In genomic region chr13:83881917-83882625, GRCh38 we compare ENCODE assay signal across 10 cellular contexts. TPM values are rescaled to one million over a fixed set of nuclear protein-coding genes. Genes with fewer than 3 reads are reported as not detected.
A peak's percentile ranks its signal among the peaks of the same experiment; 100 is the strongest.
DNase-seq lines count a peak whose midpoint lies in the region; ATAC-seq, FAIRE-seq and TF ChIP-seq lines count a peak whose summit lies in the region.
"Had no signal": no experiment of that assay in that cellular context is flagged by ENCODE, and none has a peak within 500 bp of the region (broad histone marks: within the 10 kb centered on the region; RNA-seq: fewer than 3 reads in every experiment).

Gene SLITRK1, minus strand, starts transcription at chr13:83882474. Its CDS starts 967 bp downstream, at chr13:83881507.

- H3K27ac ChIP-seq in Panc1 (ENCODE audit: low read length), result no peak within 1 kb of the TSS
- no peak within 1 kb of the TSS for H3K27ac ChIP-seq in esophagus muscularis mucosa (replicated peaks in 1 of 4)

- peak within 1 kb of the TSS; percentile 82 to 87 (median 87) for H3K4me3 Mint-ChIP-seq in nephron
- H3K4me3 Mint-ChIP-seq: stimulated activated naive CD8-positive, alpha-beta T cell treated with anti-CD3 and anti-CD28 coated beads, Interleukin-15, Interleukin-2, amounts not matched to agents 100 ng/mL and 50 ng/mL, for 24 hours had no signal

- intact Hi-C loops in Panc1 (cut with micrococcal nuclease; ENCODE audit: unreplicated experiment) (no loop called here), esophagus muscularis mucosa (cut with DNase I) (no loop called here)

- H3K9me3 Mint-ChIP-seq in nephron, result no peaks in the 10 kb centered on the region
- H3K9me3 Mint-ChIP-seq: stimulated activated naive CD8-positive, alpha-beta T cell treated with anti-CD3 and anti-CD28 coated beads, Interleukin-15, Interleukin-2, amounts not matched to agents 100 ng/mL and 50 ng/mL, for 24 hours had no signal

- no peak within 1 kb of the TSS for H3K9ac ChIP-seq in endocrine pancreas (ENCODE audit: control insufficient read depth, insufficient read depth, low read length)

- H3K4me1 ChIP-seq in Panc1 (ENCODE audit: control insufficient read depth, insufficient read depth, low read length), result no peaks in the 10 kb centered on the region
- no peaks in the 10 kb centered on the region for H3K4me1 ChIP-seq in endocrine pancreas (ENCODE audit: control insufficient read depth, insufficient read depth, low read length)
- peaks cover 0 to 37% (median 30%) of the 10 kb centered on the region in 4 donors for H3K4me1 ChIP-seq in esophagus muscularis mucosa

- FAIRE-seq in H54 (lab: Jason Lieb, UNC), result no peak

- H3K36me3 ChIP-seq in Panc1 (ENCODE audit: control insufficient read depth, insufficient read depth, low read length) (no peaks in the 10 kb centered on the region), endocrine pancreas (ENCODE audit: control insufficient read depth, insufficient read depth, low read length) (no peaks in the 10 kb centered on the region), esophagus muscularis mucosa (no peaks in the 10 kb centered on the region)

- peaks cover 81% of the 10 kb centered on the region for H3K27me3 Mint-ChIP-seq in nephron (ENCODE audit: low read depth)

- ATAC-seq in Panc1 (peak; percentile 66), GM21360 (IDR thresholded peaks at IDR 0.05; ENCODE audit: unreplicated experiment) (no peak)

- H3K36me3 Mint-ChIP-seq in nephron (ENCODE audit: low read depth), result no peaks in the 10 kb centered on the region

- in situ Hi-C loops in Panc1 (cut with HindIII; ENCODE audit: low pct_unique_long_range_greater_than_20kb, low sequenced_read_pairs), result no loop called here

- POLR2A ChIA-PET in Panc1 (lab: Charles Lee), result no interaction called here

- TF ChIP-seq POLR2A in H54 (IDR thresholded peaks at IDR 0.05; ENCODE audit: low read depth, low read length), result no peak
- TF ChIP-seq POLR2A in esophagus muscularis mucosa (IDR thresholded peaks at IDR 0.05; ENCODE audit: low read depth), result no peak

- TF ChIP-seq CTCF in Panc1 (IDR thresholded peaks at IDR 0.05), result no peak
- no peak for TF ChIP-seq CTCF in nephron (IDR thresholded peaks at IDR 0.05; ENCODE audit: unreplicated experiment in 3 of 3)
- TF ChIP-seq CTCF in esophagus muscularis mucosa (IDR thresholded peaks at IDR 0.05), result no peak

- 3% methylated on average over 32 of the region's 32 CpGs for WGBS in esophagus muscularis mucosa

- H3K4me3 ChIP-seq in Panc1 (ENCODE audit: low read depth in 2 of 2, low read length in 2 of 2) (peak within 1 kb of the TSS; percentile 40 to 52), endocrine pancreas (ENCODE audit: control insufficient read depth, insufficient read depth, low read length) (peak within 1 kb of the TSS; percentile 47), esophagus muscularis mucosa (peak within 1 kb of the TSS in 2 of 4 donors; percentile 18 to 25)

- no peaks in the 10 kb centered on the region for H3K9me3 ChIP-seq in Panc1 (ENCODE audit: control insufficient read depth, insufficient read depth, low read depth, low read length)
- no peaks in the 10 kb centered on the region for H3K9me3 ChIP-seq in endocrine pancreas (ENCODE audit: control insufficient read depth, low read length)
- no peaks in the 10 kb centered on the region for H3K9me3 ChIP-seq in esophagus muscularis mucosa

- H3K4me1 Mint-ChIP-seq in nephron, result peaks cover 43% of the 10 kb centered on the region

- BruUV-seq in Panc1 (replicated peaks; lab: Mats Ljungman, UMichigan), result no TSS peak

- CTCF ChIA-PET in Panc1 (lab: Charles Lee), result no interaction called here

- TF ChIP-seq EP300 in esophagus muscularis mucosa (IDR thresholded peaks at IDR 0.05), result no peak

- 0 out of 2 replicates have a peak, but pooled peaks cover 2% of the 10 kb centered on the region for H3K27me3 ChIP-seq in Panc1 (ENCODE audit: control insufficient read depth, insufficient read depth, low read length)
- H3K27me3 ChIP-seq in endocrine pancreas (ENCODE audit: control insufficient read depth, insufficient read depth, low read length), result peaks cover 5% of the 10 kb centered on the region
- peaks cover 0 to 69% (median 26%) of the 10 kb centered on the region in 4 donors for H3K27me3 ChIP-seq in esophagus muscularis mucosa

- H3K27ac Mint-ChIP-seq in nephron, result peak within 1 kb of the TSS in 1 of 3 experiments; percentile 14
- H3K27ac Mint-ChIP-seq: stimulated activated naive CD8-positive, alpha-beta T cell treated with anti-CD3 and anti-CD28 coated beads, Interleukin-15, Interleukin-2, amounts not matched to agents 100 ng/mL and 50 ng/mL, for 24 hours had no signal

- peak; percentile 58 for DNase-seq in AG08396 (ENCODE audit: low spot score)
- DNase-seq in H54 (ENCODE audit: insufficient read length, low spot score), result peak; percentile 17
- DNase-seq in Panc1 (ENCODE audit: low read depth, low spot score), result no peak
- no peak for DNase-seq in esophagus muscularis mucosa (ENCODE audit: extremely low spot score)
- no peak for DNase-seq in stimulated activated CD4-positive, alpha-beta T cell treated with anti-CD3 and anti-CD28 coated beads, Interleukin-4, amount 100 ng/mL, for 24 hours

RNA-seq across cellular contexts. Expression of gene SLITRK1, which starts in this region (rescaled TPM):
- total RNA-seq in Panc1 (2021; ENCODE audit: unreplicated experiment) (0.08 TPM), esophagus muscularis mucosa (not detected)
- 0.06 TPM for polyA plus RNA-seq in Panc1 (2012; ENCODE audit: insufficient read length)
- total RNA-seq: dermis microvascular lymphatic vessel endothelial cell had no signal

Comparison
In these comparisons a context has a peak if more than half of its experiments do, and no peak if none do; other contexts are left out.
1. Peak in ATAC-seq and H3K4me3 ChIP-seq in Panc1; RNA of the gene not detected or under 1 TPM.
2. DNase-seq: peak in AG08396 (single experiment) and H54 (single experiment); none in Panc1 (single experiment), esophagus muscularis mucosa (single experiment) and stimulated activated CD4-positive, alpha-beta T cell treated with anti-CD3 and anti-CD28 coated beads, Interleukin-4, amount 100 ng/mL, for 24 hours (single experiment).